ENCODE assay signal across 1 cellular context in genomic region chr20:25696384-25697131, GRCh38.
TF ChIP-seq lines count a peak whose summit lies in the region.

ZNF337 (minus strand) TSS chr20:25696853; CDS start chr20:25686417, 10,436 bp downstream.

TF ChIP-seq in GM23338, 12 proteins besides CTCF, POLR2A, EP300 and RAD21 (continued from another document):
- no peak for TF ChIP-seq REST (IDR thresholded peaks at IDR 0.05; ENCODE audit: unreplicated experiment)
TF ChIP-seq in GM23338: peak in this region for 3.
